ENCODE assay signal across 8 cellular contexts in genomic region chr10:11270135-11270857, GRCh38.
DNase-seq lines count a peak whose midpoint lies in the region; ATAC-seq, FAIRE-seq and TF ChIP-seq lines count a peak whose summit lies in the region.

No MANE protein-coding gene starts in this region.

- FAIRE-seq in A549 (lab: Jason Lieb, UNC) = peak; percentile 46

- peaks cover 86% of the 10 kb centered on the region for H3K36me3 ChIP-seq in upper lobe of right lung

- TF ChIP-seq POLR2A in A549 (IDR thresholded peaks at IDR 0.05; ENCODE audit: low read length) = no peak

- TF ChIP-seq CTCF in A549 (IDR thresholded peaks at IDR 0.05) (peak; percentile 76), upper lobe of right lung (IDR thresholded peaks at IDR 0.05) (peak; percentile 73)

- intact Hi-C loops in posterior cingulate gyrus (cut with DNase I) = no loop called here
- intact Hi-C loops in upper lobe of right lung (cut with DNase I) = no loop called here

- no peak for TF ChIP-seq EP300 in A549 (IDR thresholded peaks at IDR 0.05)

- no peaks in the 10 kb centered on the region for H3K4me1 ChIP-seq in A549
- peaks cover 9% of the 10 kb centered on the region for H3K4me1 ChIP-seq in upper lobe of right lung

- H3K27ac ChIP-seq in A549 (no peak overlapping the region), upper lobe of right lung (no peak overlapping the region)

- H3K9me3 ChIP-seq in A549 = no peaks in the 10 kb centered on the region
- H3K9me3 ChIP-seq in upper lobe of right lung = no peaks in the 10 kb centered on the region

- ATAC-seq in A549 (peak; percentile 96 to 100), GM18520 (IDR thresholded peaks at IDR 0.05; ENCODE audit: unreplicated experiment) (peak; percentile 61), HG03135 (IDR thresholded peaks at IDR 0.05; ENCODE audit: unreplicated experiment) (peak; percentile 73), upper lobe of right lung (peak; percentile 88)

- POLR2A ChIA-PET in A549 (lab: Yijun Ruan, JAX) = interaction anchor here (0.6 kb wide), 1 partner anchor 93 kb away, joined by 3 read pairs; no protein-coding TSS in a partner anchor

- peak overlapping the region; percentile 38; the same call in 2 of the 3 replicates for H3K4me2 ChIP-seq in A549

- DNase-seq in A549 (ENCODE audit: low read depth in 1 of 2, low spot score in 1 of 2) (peak; percentile 56 to 65), RPMI8226 (peak; percentile 80), activated gamma-delta T cell (lab: John Stamatoyannopoulos, UW) (peak; percentile 33), globus pallidus (ENCODE audit: low spot score) (peak; percentile 56), posterior cingulate gyrus (peak; percentile 51 to 96 (median 74)), upper lobe of right lung (peak; percentile 76)

- CTCF ChIA-PET in A549 (lab: Yijun Ruan, JAX) = interaction anchor here (0.5 to 2.8 kb wide), 21 partner anchors 8 to 1938 kb away, joined by 3 to 12 read pairs (median 4); no protein-coding TSS in a partner anchor

- no peaks in the 10 kb centered on the region for H3K27me3 ChIP-seq in upper lobe of right lung

- TF ChIP-seq RAD21 in A549 (conservative IDR thresholded peaks at IDR 0.05 in 1 of 2, IDR thresholded peaks at IDR 0.05 in 1 of 2) = peak; percentile 80

- 10% methylated on average over 18 of the region's 18 CpGs for WGBS in A549 (ENCODE audit: missing lambda C conversion rate)

- H3K4me3 ChIP-seq in A549 (no peak overlapping the region), upper lobe of right lung (no peak overlapping the region)

TF ChIP-seq in A549, 52 proteins besides CTCF, POLR2A, EP300 and RAD21:
- TF ChIP-seq SMC3 (IDR thresholded peaks at IDR 0.05) (peak; percentile 81), ELK1 (IDR thresholded peaks at IDR 0.05; ENCODE audit: low read depth, low read length) (no peak)
